ENCODE assay signal across 13 cellular contexts in genomic region chr1:16924919-16925477, GRCh38. TPM values are rescaled to one million over a fixed set of nuclear protein-coding genes. Genes with fewer than 3 reads are reported as not detected.
DNase-seq lines count a peak whose midpoint lies in the region; ATAC-seq, FAIRE-seq and TF ChIP-seq lines count a peak whose summit lies in the region.
"Had no signal": no experiment of that assay in that cellular context is flagged by ENCODE, and none has a peak within 500 bp of the region (broad histone marks: within the 10 kb centered on the region; RNA-seq: fewer than 3 reads in every experiment).

No MANE protein-coding gene starts in this region.

- H3K4me1 ChIP-seq in Karpas-422 (ENCODE audit: low read length), result peaks cover 21% of the 10 kb centered on the region

- no peak for ATAC-seq in activated CD8-positive, alpha-beta T cell treated with anti-CD3 and anti-CD28 coated beads, Interleukin-2, amount 10 ng/mL, durations not matched to agents 7 days and 5 days
- ATAC-seq in activated CD8-positive, alpha-beta T cell treated with anti-CD3 and anti-CD28 coated beads for 36 hours, result no peak
- ATAC-seq in activated T-helper 17 cell treated with anti-CD3 and anti-CD28 coated beads, Interleukin-2, amount 50 U/mL, for 72 hours (replicated peaks), result no peak
- ATAC-seq: heart right ventricle had no signal

- no peak overlapping the region for H3K9ac ChIP-seq in Karpas-422 (ENCODE audit: low read length)

- H3K79me2 ChIP-seq in Karpas-422 (ENCODE audit: low read length), result peaks cover 7% of the 10 kb centered on the region; the same call in 1 of the 2 replicates

- peak; percentile 9 for FAIRE-seq in urothelium cell line (lab: Jason Lieb, UNC)

- POLR2A ChIA-PET in activated CD8-positive, alpha-beta T cell treated with anti-CD3 and anti-CD28 coated beads, Interleukin-2, amount 10 ng/mL, durations not matched to agents 7 days and 5 days (lab: Charles Lee), result no interaction called here
- POLR2A ChIA-PET in activated CD8-positive, alpha-beta T cell treated with anti-CD3 and anti-CD28 coated beads for 36 hours (lab: Charles Lee), result interaction anchor here (0.7 kb wide), 1 partner anchor 20 kb away, joined by 5 read pairs; no protein-coding TSS in a partner anchor

- no peaks in the 10 kb centered on the region for H3K36me3 Mint-ChIP-seq in activated CD8-positive, alpha-beta T cell treated with anti-CD3 and anti-CD28 coated beads, Interleukin-2, amount 10 ng/mL, durations not matched to agents 7 days and 5 days (ENCODE audit: low read depth)
- peaks cover 1% of the 10 kb centered on the region for H3K36me3 Mint-ChIP-seq in activated CD8-positive, alpha-beta T cell treated with anti-CD3 and anti-CD28 coated beads for 36 hours (ENCODE audit: low read depth)
- H3K36me3 Mint-ChIP-seq in activated T-helper 17 cell treated with anti-CD3 and anti-CD28 coated beads, Interleukin-2, amount 50 U/mL, for 72 hours (ENCODE audit: low read depth), result no peaks in the 10 kb centered on the region

- DNase-seq in activated CD8-positive, alpha-beta T cell treated with anti-CD3 and anti-CD28 coated beads, Interleukin-2, amount 10 ng/mL, durations not matched to agents 7 days and 5 days, result no peak
- no peak for DNase-seq in activated CD8-positive, alpha-beta T cell treated with anti-CD3 and anti-CD28 coated beads for 36 hours
- DNase-seq in foreskin fibroblast, result no peak
- DNase-seq in urothelium cell line (ENCODE audit: low spot score), result peak; percentile 26
- no peak for DNase-seq in stimulated activated naive CD4-positive, alpha-beta T cell treated with Interleukin-2 at 50 U/mL for 16 hours (lab: John Stamatoyannopoulos, UW)
- no peak for DNase-seq in NK-92 (lab: John Stamatoyannopoulos, UW; ENCODE audit: unreplicated experiment)
- DNase-seq in Karpas-422, result no peak
- DNase-seq: activated CD8-positive, alpha-beta memory T cell treated with anti-CD3 and anti-CD28 coated beads, Interleukin-2, amount 50 U/mL, for 4 hours; effector CD4-positive, alpha-beta T cell; HCEC 1CT; heart right ventricle; NCI-H524 treated with DMSO at 0.1 percent for 48 hours had no signal

- H3K27ac Mint-ChIP-seq in activated CD8-positive, alpha-beta T cell treated with anti-CD3 and anti-CD28 coated beads, Interleukin-2, amount 10 ng/mL, durations not matched to agents 7 days and 5 days, result peak overlapping the region; percentile 8
- H3K27ac Mint-ChIP-seq in activated CD8-positive, alpha-beta T cell treated with anti-CD3 and anti-CD28 coated beads for 36 hours, result no peak overlapping the region
- peak overlapping the region; percentile 49 for H3K27ac Mint-ChIP-seq in activated T-helper 17 cell treated with anti-CD3 and anti-CD28 coated beads, Interleukin-2, amount 50 U/mL, for 72 hours

- H3K4me1 Mint-ChIP-seq in activated CD8-positive, alpha-beta T cell treated with anti-CD3 and anti-CD28 coated beads, Interleukin-2, amount 10 ng/mL, durations not matched to agents 7 days and 5 days (ENCODE audit: low read depth), result peaks cover 32% of the 10 kb centered on the region
- H3K4me1 Mint-ChIP-seq in activated CD8-positive, alpha-beta T cell treated with anti-CD3 and anti-CD28 coated beads for 36 hours (ENCODE audit: low read depth), result peaks cover 32% of the 10 kb centered on the region
- peaks cover 26% of the 10 kb centered on the region for H3K4me1 Mint-ChIP-seq in activated T-helper 17 cell treated with anti-CD3 and anti-CD28 coated beads, Interleukin-2, amount 50 U/mL, for 72 hours

- no peak for TF ChIP-seq CTCF in activated CD8-positive, alpha-beta T cell treated with anti-CD3 and anti-CD28 coated beads for 36 hours (IDR thresholded peaks at IDR 0.05)
- peak; percentile 19 for TF ChIP-seq CTCF in foreskin fibroblast (IDR thresholded peaks at IDR 0.05; ENCODE audit: low read depth, low read length)

- no peaks in the 10 kb centered on the region for H3K9me3 ChIP-seq in Karpas-422 (ENCODE audit: low read length)
- H3K9me3 ChIP-seq: heart right ventricle had no signal

- no peak overlapping the region for H3K4me3 Mint-ChIP-seq in activated CD8-positive, alpha-beta T cell treated with anti-CD3 and anti-CD28 coated beads, Interleukin-2, amount 10 ng/mL, durations not matched to agents 7 days and 5 days
- H3K4me3 Mint-ChIP-seq in activated CD8-positive, alpha-beta T cell treated with anti-CD3 and anti-CD28 coated beads for 36 hours, result no peak overlapping the region
- H3K4me3 Mint-ChIP-seq in activated T-helper 17 cell treated with anti-CD3 and anti-CD28 coated beads, Interleukin-2, amount 50 U/mL, for 72 hours, result no peak overlapping the region

- H3K27ac ChIP-seq in Karpas-422 (ENCODE audit: low read length), result no peak overlapping the region
- H3K27ac ChIP-seq: heart right ventricle had no signal

- no peaks in the 10 kb centered on the region for H3K36me3 ChIP-seq in Karpas-422 (ENCODE audit: insufficient read depth, low read length)

- CTCF ChIA-PET in activated CD8-positive, alpha-beta T cell treated with anti-CD3 and anti-CD28 coated beads, Interleukin-2, amount 10 ng/mL, durations not matched to agents 7 days and 5 days (lab: Charles Lee), result interaction anchor here (0.9 kb wide), 1 partner anchor 36 kb away, joined by 3 read pairs; no protein-coding TSS in a partner anchor
- CTCF ChIA-PET in activated CD8-positive, alpha-beta T cell treated with anti-CD3 and anti-CD28 coated beads for 36 hours (lab: Charles Lee), result interaction anchor here (1.6 kb wide), 1 partner anchor 32 kb away, joined by 5 read pairs; no protein-coding TSS in a partner anchor

- H3K9me3 Mint-ChIP-seq in activated CD8-positive, alpha-beta T cell treated with anti-CD3 and anti-CD28 coated beads, Interleukin-2, amount 10 ng/mL, durations not matched to agents 7 days and 5 days (ENCODE audit: insufficient read depth), result no peaks in the 10 kb centered on the region
- no peaks in the 10 kb centered on the region for H3K9me3 Mint-ChIP-seq in activated CD8-positive, alpha-beta T cell treated with anti-CD3 and anti-CD28 coated beads for 36 hours
- H3K9me3 Mint-ChIP-seq in activated T-helper 17 cell treated with anti-CD3 and anti-CD28 coated beads, Interleukin-2, amount 50 U/mL, for 72 hours, result no peaks in the 10 kb centered on the region

- H3K27me3 ChIP-seq in Karpas-422 (ENCODE audit: low read length), result no peaks in the 10 kb centered on the region
- H3K27me3 ChIP-seq: heart right ventricle had no signal

- no peak overlapping the region for H3K4me2 ChIP-seq in Karpas-422 (ENCODE audit: low read depth, low read length, poor library complexity, severe bottlenecking)

- no peak overlapping the region for H2AFZ ChIP-seq in Karpas-422 (ENCODE audit: low read length)

- no peaks in the 10 kb centered on the region for H4K20me1 ChIP-seq in Karpas-422 (ENCODE audit: insufficient read depth, low read depth, low read length)

- no peaks in the 10 kb centered on the region for H3K9me2 ChIP-seq in Karpas-422 (replicated peaks; ENCODE audit: insufficient read depth, low read length)

- no peaks in the 10 kb centered on the region for H3K27me3 Mint-ChIP-seq in activated CD8-positive, alpha-beta T cell treated with anti-CD3 and anti-CD28 coated beads, Interleukin-2, amount 10 ng/mL, durations not matched to agents 7 days and 5 days (ENCODE audit: low read depth)
- no peaks in the 10 kb centered on the region for H3K27me3 Mint-ChIP-seq in activated CD8-positive, alpha-beta T cell treated with anti-CD3 and anti-CD28 coated beads for 36 hours
- no peaks in the 10 kb centered on the region for H3K27me3 Mint-ChIP-seq in activated T-helper 17 cell treated with anti-CD3 and anti-CD28 coated beads, Interleukin-2, amount 50 U/mL, for 72 hours

- H3K4me3 ChIP-seq in foreskin fibroblast (ENCODE audit: low read depth in 1 of 2, low read length in 2 of 2) (no peak overlapping the region), Karpas-422 (ENCODE audit: low read length) (no peak overlapping the region)
- H3K4me3 ChIP-seq: heart right ventricle had no signal

- intact Hi-C loops in activated CD8-positive, alpha-beta T cell treated with anti-CD3 and anti-CD28 coated beads for 36 hours (cut with micrococcal nuclease), result no loop called here

RNA-seq across cellular contexts. Expression of gene CROCC, which starts 3.3 kb away (rescaled TPM):
- total RNA-seq in activated CD8-positive, alpha-beta T cell treated with anti-CD3 and anti-CD28 coated beads, Interleukin-2, amount 10 ng/mL, durations not matched to agents 7 days and 5 days, result 10 to 100 TPM; 31.7 to 33.1 TPM
- 10 to 100 TPM; 27.7 to 28.5 TPM for total RNA-seq in activated CD8-positive, alpha-beta T cell treated with anti-CD3 and anti-CD28 coated beads for 36 hours
- 10 to 100 TPM; 21.2 to 24.5 TPM for total RNA-seq in activated T-helper 17 cell treated with anti-CD3 and anti-CD28 coated beads, Interleukin-2, amount 50 U/mL, for 72 hours
- total RNA-seq in Karpas-422 (2014; rRNA removed; shearing (Covaris generic); ENCODE audit: low replicate concordance), result 12.1 and 29.1 TPM in 2 replicates

RNA-seq across cellular contexts. Expression of gene RNU1-2, which starts 29.2 kb away (rescaled TPM):
- 1,000 to 10,000 TPM; 1,730 to 2,232 TPM for total RNA-seq in activated CD8-positive, alpha-beta T cell treated with anti-CD3 and anti-CD28 coated beads, Interleukin-2, amount 10 ng/mL, durations not matched to agents 7 days and 5 days
- total RNA-seq in activated CD8-positive, alpha-beta T cell treated with anti-CD3 and anti-CD28 coated beads for 36 hours, result 1,000 to 10,000 TPM in 1 of 2 experiments, 100 to 1,000 TPM in 1; 820 to 1,043 TPM
- total RNA-seq in activated T-helper 17 cell treated with anti-CD3 and anti-CD28 coated beads, Interleukin-2, amount 50 U/mL, for 72 hours, result 1,000 to 10,000 TPM; 1,202 to 2,371 TPM
- total RNA-seq in Karpas-422 (2014; rRNA removed; shearing (Covaris generic); ENCODE audit: low replicate concordance), result under 0.01 TPM in 2 replicates

RNA-seq across cellular contexts. Expression of gene MFAP2, which starts 55.4 kb away (rescaled TPM):
- not detected for total RNA-seq in activated CD8-positive, alpha-beta T cell treated with anti-CD3 and anti-CD28 coated beads, Interleukin-2, amount 10 ng/mL, durations not matched to agents 7 days and 5 days
- total RNA-seq in activated CD8-positive, alpha-beta T cell treated with anti-CD3 and anti-CD28 coated beads for 36 hours, result not detected
- total RNA-seq in activated T-helper 17 cell treated with anti-CD3 and anti-CD28 coated beads, Interleukin-2, amount 50 U/mL, for 72 hours, result not detected
- not detected in 2 replicates for total RNA-seq in Karpas-422 (2014; rRNA removed; shearing (Covaris generic); ENCODE audit: low replicate concordance)

Comparison
In these comparisons a context has a peak if more than half of its experiments do, and no peak if none do; other contexts are left out.
1. RNA of gene RNU1-2, which starts 29.2 kb away (total RNA-seq): 1,202 to 2,371 TPM in activated T-helper 17 cell treated with anti-CD3 and anti-CD28 coated beads, Interleukin-2, amount 50 U/mL, for 72 hours, 1,730 to 2,232 TPM in activated CD8-positive, alpha-beta T cell treated with anti-CD3 and anti-CD28 coated beads, Interleukin-2, amount 10 ng/mL, durations not matched to agents 7 days and 5 days and 820 to 1,043 TPM in activated CD8-positive, alpha-beta T cell treated with anti-CD3 and anti-CD28 coated beads for 36 hours; under 0.01 TPM in Karpas-422; every median in the first group is over 100 times any median in the second.